34 cellular contexts compared by ENCODE assay signal in the genomic region with DNA sequence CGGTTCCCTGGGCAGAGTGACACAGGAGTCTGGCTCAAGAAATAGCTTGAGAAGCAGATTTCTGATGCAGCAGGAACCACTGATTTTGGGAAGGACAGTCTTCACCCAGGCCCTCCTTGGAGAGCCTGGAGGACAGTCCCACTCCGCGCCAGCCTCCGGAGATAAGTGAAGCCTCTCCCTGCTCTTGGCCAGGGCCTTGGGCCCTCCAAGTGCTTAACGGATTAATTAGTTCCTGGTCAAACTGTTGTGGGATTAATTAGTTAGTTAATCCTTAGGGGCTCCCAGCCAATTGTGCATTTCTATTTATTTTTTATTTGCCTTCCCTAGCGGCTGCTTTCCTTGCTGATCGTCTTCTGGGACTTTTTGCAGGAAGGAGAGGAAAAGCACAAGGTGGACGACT. TPM values are rescaled to one million over a fixed set of nuclear protein-coding genes. Genes with fewer than 3 reads are reported as not detected.
"Had no signal": no experiment of that assay in that cellular context is flagged by ENCODE, and none has a peak within 500 bp of the region (broad histone marks: within the 10 kb centered on the region; RNA-seq: fewer than 3 reads in every experiment).

No MANE protein-coding gene starts in this region.

- H3K27ac ChIP-seq: ascending aorta, breast epithelium, cardiac muscle cell, colonic mucosa, foreskin keratinocyte, gastrocnemius medialis, heart left ventricle had no signal

- H3K36me3 Mint-ChIP-seq: activated naive CD4-positive, alpha-beta T cell treated with anti-CD3 and anti-CD28 coated beads, Interleukin-2, amount 10 ng/mL, durations not matched to agents 7 days and 5 days; activated naive CD4-positive, alpha-beta T cell treated with anti-CD3 and anti-CD28 coated beads, Interleukin-2, amount 50 U/mL, for 72 hours; activated naive CD8-positive, alpha-beta T cell treated with anti-CD3 and anti-CD28 coated beads, Interleukin-2, amount 10 ng/mL, durations not matched to agents 7 days and 5 days; brain; T-cell; WTC11 had no signal

- DNase-seq: activated CD4-positive, alpha-beta memory T cell treated with anti-CD3 and anti-CD28 coated beads, Interleukin-2, amount 10 ng/mL, durations not matched to agents 7 days and 5 days; activated CD4-positive, alpha-beta T cell treated with anti-CD3 and anti-CD28 coated beads for 1 hour; activated CD4-positive, alpha-beta T cell treated with anti-CD3 and anti-CD28 coated beads for 4 hours; activated CD4-positive, alpha-beta T cell treated with anti-CD3 and anti-CD28 coated beads, Interleukin-2, amount 10 ng/mL, durations not matched to agents 7 days and 5 days; activated CD4-positive, alpha-beta T cell treated with anti-CD3 and anti-CD28 coated beads, Interleukin-2, amount 50 U/mL, for 4 hours; activated CD8-positive, alpha-beta memory T cell treated with anti-CD3 and anti-CD28 coated beads, Interleukin-2, amount 50 U/mL, for 48 hours; activated gamma-delta T cell; activated naive CD4-positive, alpha-beta T cell; activated naive CD4-positive, alpha-beta T cell treated with anti-CD3 and anti-CD28 coated beads, Interleukin-2, amount 10 ng/mL, durations not matched to agents 7 days and 5 days; activated naive CD8-positive, alpha-beta T cell treated with anti-CD3 and anti-CD28 coated beads, Interleukin-2, amount 10 ng/mL, durations not matched to agents 7 days and 5 days; activated T-cell treated with anti-CD3 and anti-CD28 coated beads for 4 hours; activated T-cell treated with anti-CD3 and anti-CD28 coated beads, Interleukin-2, amount 50 U/mL, for 24 hours; activated T-cell treated with anti-CD3 and anti-CD28 coated beads, Interleukin-2, amount 50 U/mL, for 72 hours; central memory CD4-positive, alpha-beta T cell; cerebellar nuclear complex; colonic mucosa; effector CD8-positive, alpha-beta T cell; endodermal cell; foreskin keratinocyte; gastrocnemius medialis; glutamatergic neuron; heart left ventricle; T-cell had no signal

- ATAC-seq: activated naive CD4-positive, alpha-beta T cell treated with anti-CD3 and anti-CD28 coated beads, Interleukin-2, amount 50 U/mL, for 72 hours; activated T-cell treated with anti-CD3 and anti-CD28 coated beads, Interleukin-2, amount 50 U/mL, for 72 hours; esophagus mucosa; foreskin keratinocyte; gastrocnemius medialis; heart left ventricle; T-cell; WTC11 had no signal

- H3K27ac Mint-ChIP-seq: activated CD4-positive, alpha-beta memory T cell treated with anti-CD3 and anti-CD28 coated beads, Interleukin-2, amount 10 ng/mL, durations not matched to agents 7 days and 5 days; activated CD4-positive, alpha-beta T cell treated with anti-CD3 and anti-CD28 coated beads, Interleukin-2, amount 10 ng/mL, durations not matched to agents 7 days and 5 days; activated naive CD4-positive, alpha-beta T cell treated with anti-CD3 and anti-CD28 coated beads, Interleukin-2, amount 10 ng/mL, durations not matched to agents 7 days and 5 days; activated naive CD4-positive, alpha-beta T cell treated with anti-CD3 and anti-CD28 coated beads, Interleukin-2, amount 50 U/mL, for 72 hours; activated naive CD8-positive, alpha-beta T cell treated with anti-CD3 and anti-CD28 coated beads, Interleukin-2, amount 10 ng/mL, durations not matched to agents 7 days and 5 days; activated T-cell treated with anti-CD3 and anti-CD28 coated beads, Interleukin-2, amount 50 U/mL, for 24 hours; activated T-cell treated with anti-CD3 and anti-CD28 coated beads, Interleukin-2, amount 50 U/mL, for 72 hours; brain; endodermal cell; T-cell; T-helper 1 cell treated with Interleukin-12 subunit alpha and Interleukin-12 subunit beta and Interleukin-4 antibody, amounts not matched to agents 30 μg/mL and 1 μg/mL, for 36 hours; T-helper 2 cell treated with Interferon-gamma antibody and Interleukin-4, amounts not matched to agents 5 μg/mL and 100 μg/mL, for 36 hours; WTC11 had no signal

- H3K4me1 Mint-ChIP-seq: activated CD4-positive, alpha-beta T cell treated with anti-CD3 and anti-CD28 coated beads, Interleukin-2, amount 10 ng/mL, durations not matched to agents 7 days and 5 days; T-cell; WTC11 had no signal

- H3K36me3 ChIP-seq: ascending aorta, breast epithelium, cardiac muscle cell, colonic mucosa, gastrocnemius medialis, heart left ventricle had no signal

- H3K27me3 ChIP-seq: ascending aorta, colonic mucosa had no signal

- H3K9me3 ChIP-seq: ascending aorta, breast epithelium, colonic mucosa, gastrocnemius medialis, heart left ventricle had no signal

- H3K4me3 Mint-ChIP-seq: activated CD4-positive, alpha-beta memory T cell treated with anti-CD3 and anti-CD28 coated beads, Interleukin-2, amount 10 ng/mL, durations not matched to agents 7 days and 5 days; activated CD4-positive, alpha-beta T cell treated with anti-CD3 and anti-CD28 coated beads, Interleukin-2, amount 10 ng/mL, durations not matched to agents 7 days and 5 days; activated naive CD4-positive, alpha-beta T cell treated with anti-CD3 and anti-CD28 coated beads, Interleukin-2, amount 10 ng/mL, durations not matched to agents 7 days and 5 days; activated naive CD8-positive, alpha-beta T cell treated with anti-CD3 and anti-CD28 coated beads, Interleukin-2, amount 10 ng/mL, durations not matched to agents 7 days and 5 days; activated T-cell treated with anti-CD3 and anti-CD28 coated beads, Interleukin-2, amount 50 U/mL, for 24 hours; activated T-cell treated with anti-CD3 and anti-CD28 coated beads, Interleukin-2, amount 50 U/mL, for 72 hours; brain; endodermal cell; T-cell; T-helper 1 cell treated with Interleukin-12 subunit alpha and Interleukin-12 subunit beta and Interleukin-4 antibody, amounts not matched to agents 30 μg/mL and 1 μg/mL, for 36 hours; T-helper 2 cell treated with Interferon-gamma antibody and Interleukin-4, amounts not matched to agents 5 μg/mL and 100 μg/mL, for 36 hours; WTC11 had no signal

- H3K4me3 ChIP-seq: ascending aorta, breast epithelium, cardiac muscle cell, colonic mucosa, gastrocnemius medialis, heart left ventricle had no signal

- H3K4me1 ChIP-seq: ascending aorta, breast epithelium, colonic mucosa, gastrocnemius medialis, heart left ventricle had no signal

RNA-seq across cellular contexts. Expression of a gene that starts 19.6 kb away (rescaled TPM):
- total RNA-seq: activated CD4-positive, alpha-beta memory T cell treated with anti-CD3 and anti-CD28 coated beads, Interleukin-2, amount 10 ng/mL, durations not matched to agents 7 days and 5 days; activated CD4-positive, alpha-beta T cell treated with anti-CD3 and anti-CD28 coated beads, Interleukin-2, amount 10 ng/mL, durations not matched to agents 7 days and 5 days; activated naive CD4-positive, alpha-beta T cell treated with anti-CD3 and anti-CD28 coated beads, Interleukin-2, amount 50 U/mL, for 72 hours; activated naive CD8-positive, alpha-beta T cell treated with anti-CD3 and anti-CD28 coated beads, Interleukin-2, amount 10 ng/mL, durations not matched to agents 7 days and 5 days; activated T-cell treated with anti-CD3 and anti-CD28 coated beads, Interleukin-2, amount 50 U/mL, for 72 hours; ascending aorta; breast epithelium; cardiac muscle cell; colonic mucosa; dermis microvascular lymphatic vessel endothelial cell; endodermal cell; epithelial cell of proximal tubule; esophagus mucosa; foreskin keratinocyte; gastrocnemius medialis; heart left ventricle; T-cell; WTC11 had no signal
- polyA plus RNA-seq: cardiac muscle cell, foreskin keratinocyte, heart left ventricle had no signal

RNA-seq across cellular contexts. Expression of a gene that starts 25.6 kb away (rescaled TPM):
- total RNA-seq: activated CD4-positive, alpha-beta T cell treated with anti-CD3 and anti-CD28 coated beads, Interleukin-2, amount 10 ng/mL, durations not matched to agents 7 days and 5 days; activated naive CD8-positive, alpha-beta T cell treated with anti-CD3 and anti-CD28 coated beads, Interleukin-2, amount 10 ng/mL, durations not matched to agents 7 days and 5 days; activated T-cell treated with anti-CD3 and anti-CD28 coated beads, Interleukin-2, amount 50 U/mL, for 72 hours; ascending aorta; breast epithelium; colonic mucosa; dermis microvascular lymphatic vessel endothelial cell; epithelial cell of proximal tubule; esophagus mucosa; foreskin keratinocyte; gastrocnemius medialis; heart left ventricle; T-cell had no signal
- polyA plus RNA-seq: foreskin keratinocyte, heart left ventricle had no signal
